8 cellular contexts compared by ENCODE assay signal in the genomic region with DNA sequence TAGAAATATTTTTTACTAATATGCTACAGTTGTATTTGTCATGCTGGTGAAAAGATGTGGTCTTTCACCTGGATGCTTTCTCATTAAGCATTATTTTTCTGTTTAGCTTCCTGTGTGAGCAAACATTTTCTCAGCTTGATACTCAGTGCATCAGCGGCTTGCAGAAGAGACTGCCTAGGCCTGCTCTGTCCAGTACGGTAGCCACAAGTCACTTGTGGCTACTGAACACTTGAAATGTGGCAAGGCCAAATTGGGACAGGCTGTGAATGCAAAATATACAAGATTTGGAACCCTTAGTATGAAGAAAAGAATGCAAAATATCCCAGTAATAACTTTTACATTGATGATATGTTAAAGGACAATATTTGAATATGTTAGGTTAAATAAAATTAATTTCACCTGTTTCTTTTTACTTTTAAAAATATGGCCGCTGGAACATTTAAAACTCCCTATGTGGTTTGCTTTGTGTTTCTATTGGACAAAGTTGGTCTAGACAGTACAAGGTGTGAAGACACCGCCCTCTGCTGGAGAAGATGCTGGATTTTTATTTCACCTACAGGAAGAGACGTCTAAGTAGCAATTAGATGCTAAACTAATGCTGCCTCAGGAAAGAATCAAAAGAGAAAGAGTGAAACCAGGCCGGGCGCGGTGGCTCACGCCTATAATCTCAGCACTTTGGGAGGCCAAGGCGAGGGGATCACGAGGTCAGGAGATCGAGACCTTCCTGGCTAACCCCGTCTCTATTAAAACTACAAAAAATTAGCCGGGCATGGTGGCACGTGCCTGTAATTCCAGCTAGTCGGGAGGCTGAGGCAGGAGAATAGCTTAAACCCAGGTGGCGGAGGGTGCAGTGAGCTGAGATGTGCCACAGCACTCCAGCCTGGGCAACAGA. TPM values are rescaled to one million over a fixed set of nuclear protein-coding genes. Genes with fewer than 3 reads are reported as not detected.
DNase-seq lines count a peak whose midpoint lies in the region; ATAC-seq, FAIRE-seq and TF ChIP-seq lines count a peak whose summit lies in the region.

No MANE protein-coding gene starts in this region.

- CTCF ChIA-PET in activated CD4-positive, alpha-beta memory T cell treated with anti-CD3 and anti-CD28 coated beads, Interleukin-2, amount 10 ng/mL, durations not matched to agents 7 days and 5 days (lab: Charles Lee) = interaction anchor here (0.8 to 7.6 kb wide), 28 partner anchors 9 to 137 kb away, joined by 3 to 112 read pairs (median 4); a partner anchor contains a TSS
- CTCF ChIA-PET in H1 (lab: Charles Lee; ENCODE audit: partially characterized antibody) = interaction anchor here (0.6 to 5.6 kb wide), 47 partner anchors 8 to 700 kb away, joined by 3 to 47 read pairs (median 4); a partner anchor contains a TSS

- H3K4me3 ChIP-seq in H1 (ENCODE audit: extremely low read depth in 1 of 4, insufficient read depth in 2 of 4, low read depth in 3 of 4, low read length in 4 of 4) = no peak overlapping the region

- no peak overlapping the region for H4K5ac ChIP-seq in H1 (ENCODE audit: insufficient read length, low read depth, low read length)

- TF ChIP-seq CTCF in H1 (IDR thresholded peaks at IDR 0.05; ENCODE audit: control extremely low read depth in 1 of 3, insufficient read depth in 1 of 3, low read depth in 1 of 3, low read length in 3 of 3) (peak in 2 of 3 experiments; percentile 72 to 73; a peak in 3 of 4 replicates), mesothelial cell of epicardium (IDR thresholded peaks at IDR 0.05; ENCODE audit: unreplicated experiment) (peak; percentile 60)

- H3K4ac ChIP-seq in H1 (replicated peaks; ENCODE audit: insufficient read length, low read depth, low read length) = peak overlapping the region; percentile 78

- no peak for TF ChIP-seq EP300 in H1 (IDR thresholded peaks at IDR 0.05; ENCODE audit: borderline replicate concordance in 1 of 2, low read depth in 2 of 2, low read length in 2 of 2)

- no peak overlapping the region for H3K14ac ChIP-seq in H1 (ENCODE audit: insufficient read length)

- no peaks in the 10 kb centered on the region for H3K27me3 Mint-ChIP-seq in activated CD4-positive, alpha-beta memory T cell treated with anti-CD3 and anti-CD28 coated beads, Interleukin-2, amount 10 ng/mL, durations not matched to agents 7 days and 5 days
- peaks cover 3% of the 10 kb centered on the region for H3K27me3 Mint-ChIP-seq in mesothelial cell of epicardium (ENCODE audit: low read depth)

- 51% methylated on average over 17 of the region's 17 CpGs; no CpG with 5 or more reads in 1 of the 2 experiments for WGBS in H1 (ENCODE audit: extremely low coverage in 1 of 2, insufficient coverage in 1 of 2, insufficient read length in 1 of 2, insufficient replicate concordance in 2 of 2, low coverage in 1 of 2, low lambda C conversion rate in 2 of 2, missing lambda C conversion rate in 1 of 2), 2 experiments

- no peak overlapping the region for H2BK5ac ChIP-seq in H1 (ENCODE audit: low read depth, low read length)

- no peak overlapping the region for H3K27ac ChIP-seq in H1 (ENCODE audit: low read depth, low read length)

- H3K23me2 ChIP-seq in H1 (ENCODE audit: low read depth, low read length) = no peaks in the 10 kb centered on the region

- peak overlapping the region; percentile 53 for H3K4me3 Mint-ChIP-seq in activated CD4-positive, alpha-beta memory T cell treated with anti-CD3 and anti-CD28 coated beads, Interleukin-2, amount 10 ng/mL, durations not matched to agents 7 days and 5 days
- no peak overlapping the region for H3K4me3 Mint-ChIP-seq in mesothelial cell of epicardium

- no peak for ATAC-seq in GM21529 (IDR thresholded peaks at IDR 0.05; ENCODE audit: unreplicated experiment)

- H3K36me3 Mint-ChIP-seq in activated CD4-positive, alpha-beta memory T cell treated with anti-CD3 and anti-CD28 coated beads, Interleukin-2, amount 10 ng/mL, durations not matched to agents 7 days and 5 days (ENCODE audit: low read depth) = peaks cover 48% of the 10 kb centered on the region
- no peaks in the 10 kb centered on the region for H3K36me3 Mint-ChIP-seq in mesothelial cell of epicardium

- H3K79me2 ChIP-seq in H1 (ENCODE audit: control insufficient read depth in 1 of 2, insufficient read depth in 2 of 2, low read length in 2 of 2) = no peaks in the 10 kb centered on the region

- no peak overlapping the region for H3K9ac ChIP-seq in H1 (replicated peaks in 1 of 4; ENCODE audit: extremely low read depth in 1 of 4, low read depth in 3 of 4, low read length in 3 of 4)

- H3K27me3 ChIP-seq in H1 (replicated peaks in 1 of 4; ENCODE audit: control insufficient read depth in 3 of 4, extremely low read depth in 1 of 4, insufficient read depth in 3 of 4, low read length in 3 of 4) = no peaks in the 10 kb centered on the region

- no peaks in the 10 kb centered on the region for H3K9me3 ChIP-seq in H1 (ENCODE audit: insufficient read depth in 2 of 2, low read depth in 1 of 2, low read length in 1 of 2)

- POLR2A ChIA-PET in activated CD4-positive, alpha-beta memory T cell treated with anti-CD3 and anti-CD28 coated beads, Interleukin-2, amount 10 ng/mL, durations not matched to agents 7 days and 5 days (lab: Charles Lee) = interaction anchor here (0.6 to 12.4 kb wide), 13 partner anchors 9 to 226 kb away, joined by 3 to 214 read pairs (median 8); a partner anchor contains a TSS
- POLR2A ChIA-PET in H1 (lab: Charles Lee; ENCODE audit: partially characterized antibody) = interaction anchor here (1.1 kb wide), 1 partner anchor 95 kb away, joined by 3 read pairs; no protein-coding TSS in a partner anchor

- 0 out of 2 replicates have a peak overlapping the region, but pooled peaks have one; percentile 90 for H4K8ac ChIP-seq in H1 (ENCODE audit: extremely low read depth, insufficient read depth, low read length)

- peak overlapping the region; percentile 72 for H3K27ac Mint-ChIP-seq in activated CD4-positive, alpha-beta memory T cell treated with anti-CD3 and anti-CD28 coated beads, Interleukin-2, amount 10 ng/mL, durations not matched to agents 7 days and 5 days
- H3K27ac Mint-ChIP-seq in mesothelial cell of epicardium = no peak overlapping the region

- no peak overlapping the region for H2BK20ac ChIP-seq in H1 (ENCODE audit: low read length)

- no peak overlapping the region for H4K91ac ChIP-seq in H1 (replicated peaks; ENCODE audit: insufficient read length, low read length)

- H3K36me3 ChIP-seq in H1 (ENCODE audit: control insufficient read depth in 2 of 4, insufficient read depth in 4 of 4, low read length in 3 of 4) = no peaks in the 10 kb centered on the region

- DNase-seq in Daoy (ENCODE audit: low read depth) = peak; percentile 68
- peak; percentile 81 for DNase-seq in HK-2 (ENCODE audit: unreplicated experiment)
- peak; percentile 56 for DNase-seq in NCI-H82 treated with DMSO at 0.1 percent for 48 hours (lab: John Stamatoyannopoulos, UW; ENCODE audit: unreplicated experiment)
- DNase-seq in activated CD4-positive, alpha-beta memory T cell treated with anti-CD3 and anti-CD28 coated beads, Interleukin-2, amount 10 ng/mL, durations not matched to agents 7 days and 5 days = peak; percentile 88
- peak in 1 of 2 experiments; percentile 84 for DNase-seq in H1 (ENCODE audit: low read depth in 1 of 2, low spot score in 2 of 2)
- peak; percentile 23 to 53 for DNase-seq in mesothelial cell of epicardium (ENCODE audit: low spot score in 2 of 2, unreplicated experiment in 2 of 2)
- DNase-seq in stimulated activated CD8-positive, alpha-beta memory T cell treated with anti-CD3 and anti-CD28 coated beads, Interleukin-4, amount 100 ng/mL, for 4 hours (ENCODE audit: low read depth in 2 of 2, low spot score in 1 of 2) = peak; percentile 62 to 69

- H3K9me3 Mint-ChIP-seq in activated CD4-positive, alpha-beta memory T cell treated with anti-CD3 and anti-CD28 coated beads, Interleukin-2, amount 10 ng/mL, durations not matched to agents 7 days and 5 days = no peaks in the 10 kb centered on the region
- no peaks in the 10 kb centered on the region for H3K9me3 Mint-ChIP-seq in mesothelial cell of epicardium

- H3K18ac ChIP-seq in H1 (ENCODE audit: extremely low read depth, low read length) = no peak overlapping the region

- H3K4me2 ChIP-seq in H1 (ENCODE audit: insufficient read depth in 1 of 2, low read depth in 2 of 2, low read length in 2 of 2) = no peak overlapping the region

- H3K4me1 Mint-ChIP-seq in activated CD4-positive, alpha-beta memory T cell treated with anti-CD3 and anti-CD28 coated beads, Interleukin-2, amount 10 ng/mL, durations not matched to agents 7 days and 5 days = peaks cover 63% of the 10 kb centered on the region
- H3K4me1 Mint-ChIP-seq in mesothelial cell of epicardium = no peaks in the 10 kb centered on the region

- H2BK15ac ChIP-seq in H1 (ENCODE audit: low read length) = 0 out of 2 replicates have a peak overlapping the region, but pooled peaks have one; percentile 88

- no peaks in the 10 kb centered on the region for H3K4me1 ChIP-seq in H1 (replicated peaks in 1 of 4; ENCODE audit: control insufficient read depth in 3 of 4, insufficient read depth in 4 of 4, low read length in 3 of 4)

- H2BK120ac ChIP-seq in H1 (replicated peaks; ENCODE audit: low read depth, low read length) = no peak overlapping the region

- TF ChIP-seq RAD21 in H1 (IDR thresholded peaks at IDR 0.05 in 1 of 2, conservative IDR thresholded peaks at IDR 0.05 in 1 of 2; ENCODE audit: low read depth in 2 of 2, low read length in 2 of 2) = peak; percentile 85 to 88

- peak overlapping the region; percentile 83; the same call in 1 of the 2 replicates for H2AFZ ChIP-seq in H1 (ENCODE audit: low read length)

- no peaks in the 10 kb centered on the region for H4K20me1 ChIP-seq in H1 (replicated peaks in 1 of 2; ENCODE audit: control insufficient read depth in 1 of 2, insufficient read depth in 2 of 2, low read length in 2 of 2)

- no peak for TF ChIP-seq POLR2A in H1 (IDR thresholded peaks at IDR 0.05; ENCODE audit: control extremely low read depth in 1 of 2, low read depth in 2 of 2, low read length in 2 of 2)

- no peaks in the 10 kb centered on the region for H3K79me1 ChIP-seq in H1 (ENCODE audit: low read depth, low read length)

- H2BK12ac ChIP-seq in H1 (ENCODE audit: low read depth, low read length) = no peak overlapping the region

- no peak overlapping the region for H3K23ac ChIP-seq in H1 (ENCODE audit: insufficient read length)

- no peak overlapping the region for H3K56ac ChIP-seq in H1 (replicated peaks; ENCODE audit: insufficient read length, low read depth, low read length)

- FAIRE-seq in H1 (lab: Jason Lieb, UNC) = peak; percentile 80

- H2AK5ac ChIP-seq in H1 (ENCODE audit: low read depth, low read length) = no peak overlapping the region

RNA-seq across cellular contexts. Expression of a gene that starts 5.3 kb away (rescaled TPM):
- 8.3 and 11.5 TPM in 2 replicates for total RNA-seq in Daoy (2014; rRNA removed; shearing (Covaris generic))
- 100 to 1,000 TPM; 468 to 474 TPM for total RNA-seq in activated CD4-positive, alpha-beta memory T cell treated with anti-CD3 and anti-CD28 coated beads, Interleukin-2, amount 10 ng/mL, durations not matched to agents 7 days and 5 days
- not detected in 2 replicates for total RNA-seq in H1 (2021; fragmentation: NEBNext Ultra II Directional; extraction: Animal tissue kit (Norgen Biotek cat#: 25700))
- polyA plus RNA-seq in H1 (2011; rRNA removed) = 0.06 TPM in 1 of 2 replicates, not detected in the other
- 0.10 TPM for polyA plus RNA-seq in H1 (2011; cell fraction: cytosol; rRNA removed)
- not detected for polyA plus RNA-seq in H1 (2011; cell fraction: nucleus; rRNA removed)
- 0.18 TPM in 1 of 4 replicates, not detected in the others for polyA plus RNA-seq in H1 (2012, experiment 1 of 2)
- not detected for polyA plus RNA-seq in H1 (2012, experiment 2 of 2)
- polyA plus RNA-seq in H1 (2013, experiment 1 of 2) = not detected
- polyA plus RNA-seq in H1 (2013, experiment 2 of 2) = 0.04 TPM
- polyA minus RNA-seq in H1 (2011; rRNA and poly(A)+ RNA removed) = not detected in 2 replicates
- not detected for polyA minus RNA-seq in H1 (2011; cell fraction: cytosol; rRNA and poly(A)+ RNA removed)
- not detected for polyA minus RNA-seq in H1 (2011; cell fraction: nucleus; rRNA and poly(A)+ RNA removed)
- total RNA-seq in mesothelial cell of epicardium = not detected in 3 replicates

RNA-seq across cellular contexts. Expression of a gene that starts 30.8 kb away (rescaled TPM):
- 21.7 and 32.5 TPM in 2 replicates for total RNA-seq in Daoy (2014; rRNA removed; shearing (Covaris generic))
- 10 to 100 TPM; 57.1 to 63.4 TPM for total RNA-seq in activated CD4-positive, alpha-beta memory T cell treated with anti-CD3 and anti-CD28 coated beads, Interleukin-2, amount 10 ng/mL, durations not matched to agents 7 days and 5 days
- total RNA-seq in H1 (2021; fragmentation: NEBNext Ultra II Directional; extraction: Animal tissue kit (Norgen Biotek cat#: 25700)) = 44.8 and 49.6 TPM in 2 replicates
- 3.9 and 10.7 TPM in 2 replicates for polyA plus RNA-seq in H1 (2011; rRNA removed)
- polyA plus RNA-seq in H1 (2011; cell fraction: cytosol; rRNA removed) = 11.8 TPM
- polyA plus RNA-seq in H1 (2011; cell fraction: nucleus; rRNA removed) = 1.4 TPM
- polyA plus RNA-seq in H1 (2012, experiment 1 of 2) = 14.0 to 34.0 TPM (median 16.1 TPM) in 4 replicates
- polyA plus RNA-seq in H1 (2012, experiment 2 of 2) = 4.1 TPM
- polyA plus RNA-seq in H1 (2013, experiment 1 of 2) = 27.0 TPM
- polyA plus RNA-seq in H1 (2013, experiment 2 of 2) = 27.4 TPM
- polyA minus RNA-seq in H1 (2011; rRNA and poly(A)+ RNA removed) = 6.6 and 7.0 TPM in 2 replicates
- polyA minus RNA-seq in H1 (2011; cell fraction: cytosol; rRNA and poly(A)+ RNA removed) = 6.5 TPM
- 6.1 TPM for polyA minus RNA-seq in H1 (2011; cell fraction: nucleus; rRNA and poly(A)+ RNA removed)
- 40.1 to 44.6 TPM (median 43.5 TPM) in 3 replicates for total RNA-seq in mesothelial cell of epicardium

Comparison
In these comparisons a context has a peak if more than half of its experiments do, and no peak if none do; other contexts are left out.
1. RNA of a gene that starts 5.3 kb away (total RNA-seq): 468 to 474 TPM in activated CD4-positive, alpha-beta memory T cell treated with anti-CD3 and anti-CD28 coated beads, Interleukin-2, amount 10 ng/mL, durations not matched to agents 7 days and 5 days; 8.3 to 11.5 TPM in Daoy, not detected in mesothelial cell of epicardium and not detected in H1; every median in the first group is over 10 times any median in the second.